Comparison of ENCODE assay signal across 9 cellular contexts in genomic region chr21:37380349-37381323, GRCh38. TPM values are rescaled to one million over a fixed set of nuclear protein-coding genes. Genes with fewer than 3 reads are reported as not detected.
DNase-seq lines count a peak whose midpoint lies in the region; ATAC-seq lines count a peak whose summit lies in the region.
"Had no signal": no experiment of that assay in that cellular context is flagged by ENCODE, and none has a peak within 500 bp of the region (broad histone marks: within the 10 kb centered on the region; RNA-seq: fewer than 3 reads in every experiment).

No MANE protein-coding gene starts in this region.

- H3K4me1 ChIP-seq in naive thymus-derived CD4-positive, alpha-beta T cell (ENCODE audit: control insufficient read depth in 2 of 2, insufficient read depth in 2 of 2, low read length in 2 of 2), result peaks cover 72% of the 10 kb centered on the region in 2 donors

- no peak overlapping the region for H3K27ac ChIP-seq in naive thymus-derived CD4-positive, alpha-beta T cell (ENCODE audit: low read depth, low read length)

- peak; percentile 63 for DNase-seq in D341Med (ENCODE audit: low spot score)
- peak; percentile 80 for DNase-seq in NCI-H1694 treated with DMSO at 0.1 percent for 48 hours (lab: John Stamatoyannopoulos, UW)
- DNase-seq in dermis blood vessel endothelial cell, result peak; percentile 18
- no peak for DNase-seq in naive thymus-derived CD4-positive, alpha-beta T cell
- no peak for DNase-seq in NCI-H2227 (lab: John Stamatoyannopoulos, UW; ENCODE audit: unreplicated experiment)
- DNase-seq in DMS153 (lab: John Stamatoyannopoulos, UW), result no peak
- DNase-seq in SW480 (ENCODE audit: low spot score), result no peak
- DNase-seq in AML-193 (lab: John Stamatoyannopoulos, UW), result no peak
- DNase-seq: stimulated activated CD4-positive, alpha-beta T cell treated with anti-CD3 and anti-CD28 coated beads, Interleukin-12 subunit alpha, Interleukin-12 subunit beta, amount 100 ng/mL, for 4 hours had no signal

- peaks cover 71 to 99% (median 92%) of the 10 kb centered on the region in 7 donors for H3K4me1 Mint-ChIP-seq in naive thymus-derived CD4-positive, alpha-beta T cell

- H3K27ac Mint-ChIP-seq in naive thymus-derived CD4-positive, alpha-beta T cell, result peak overlapping the region in 6 of 9 donors; percentile 3 to 77 (median 35)

- CTCF ChIA-PET in naive thymus-derived CD4-positive, alpha-beta T cell (lab: Charles Lee), result no interaction called here

- peaks cover 6 to 21% (median 12%) of the 10 kb centered on the region in 5 donors for H3K36me3 Mint-ChIP-seq in naive thymus-derived CD4-positive, alpha-beta T cell

- H3K36me3 ChIP-seq in naive thymus-derived CD4-positive, alpha-beta T cell (ENCODE audit: control insufficient read depth in 2 of 3, insufficient read depth in 3 of 3, low read length in 3 of 3), result no peaks in the 10 kb centered on the region

- no peaks in the 10 kb centered on the region for H3K27me3 ChIP-seq in naive thymus-derived CD4-positive, alpha-beta T cell (ENCODE audit: control insufficient read depth in 2 of 2, insufficient read depth in 2 of 2, low read length in 2 of 2)

- ATAC-seq in naive thymus-derived CD4-positive, alpha-beta T cell, result no peak

- H3K4me3 Mint-ChIP-seq in naive thymus-derived CD4-positive, alpha-beta T cell, result peak overlapping the region in 9 of 10 donors; percentile 0 to 84 (median 65)

- POLR2A ChIA-PET in naive thymus-derived CD4-positive, alpha-beta T cell (lab: Charles Lee), result interaction anchor here (0.6 to 1.4 kb wide), 3 partner anchors 12 to 85 kb away, joined by 3 to 5 read pairs (median 3); no protein-coding TSS in a partner anchor

- H3K27me3 Mint-ChIP-seq in naive thymus-derived CD4-positive, alpha-beta T cell, result no peaks in the 10 kb centered on the region

- intact Hi-C loops in naive thymus-derived CD4-positive, alpha-beta T cell (cut with micrococcal nuclease), result no loop called here

- no peaks in the 10 kb centered on the region for H3K9me3 ChIP-seq in naive thymus-derived CD4-positive, alpha-beta T cell (ENCODE audit: control insufficient read depth in 2 of 3, low read length in 3 of 3)

- H3K9me3 Mint-ChIP-seq in naive thymus-derived CD4-positive, alpha-beta T cell, result peaks cover 0 to 12% (median 3%) of the 10 kb centered on the region in 11 donors

- peak overlapping the region; percentile 8 for H3K4me3 ChIP-seq in naive thymus-derived CD4-positive, alpha-beta T cell (ENCODE audit: low read length)

RNA-seq across cellular contexts. Expression of gene DYRK1A, which starts 14.1 kb away (rescaled TPM):
- 75.6 and 94.8 TPM in 2 replicates for total RNA-seq in dermis blood vessel endothelial cell
- total RNA-seq in naive thymus-derived CD4-positive, alpha-beta T cell, result 100 to 1,000 TPM in 4 of 5 experiments, 10 to 100 TPM in 1; 86.0 to 142 (median 125) TPM
- polyA plus RNA-seq in naive thymus-derived CD4-positive, alpha-beta T cell, result 1 to 10 TPM; 3.3 to 7.6 TPM

Comparison
In these comparisons a context has a peak if more than half of its experiments do, and no peak if none do; other contexts are left out.
1. DNase-seq: peak in D341Med (single experiment), NCI-H1694 treated with DMSO at 0.1 percent for 48 hours (single experiment) and dermis blood vessel endothelial cell (single experiment); none in naive thymus-derived CD4-positive, alpha-beta T cell (0 of 9), NCI-H2227 (single experiment), DMS153 (single experiment), SW480 (single experiment) and AML-193 (0 of 2).